In the genomic region with DNA sequence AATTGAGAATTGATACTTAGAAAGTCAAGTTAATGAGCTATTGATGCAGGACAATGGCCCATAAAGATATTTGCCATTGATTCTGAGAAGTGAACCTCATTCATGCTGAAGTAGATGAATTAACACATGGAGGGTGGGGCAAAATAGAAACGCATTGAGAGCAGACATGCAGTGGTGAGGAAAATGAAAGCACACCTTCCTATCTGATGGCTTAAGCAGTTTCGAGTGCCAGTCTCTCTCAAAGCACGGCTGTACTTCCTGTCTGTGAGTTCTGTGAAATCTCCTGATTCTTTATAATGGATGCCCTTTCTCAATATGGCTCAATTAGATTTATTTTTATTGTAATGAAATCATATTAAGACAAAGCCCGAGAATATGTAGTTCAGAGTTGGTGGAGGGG, we compare ENCODE assay signal across 1 cellular context.
TF ChIP-seq lines count a peak whose summit lies in the region.

No MANE protein-coding gene starts in this region.

TF ChIP-seq in GM12878, 131 proteins besides CTCF, POLR2A, EP300 and RAD21 (continued from another document):
- TF ChIP-seq EGR1 (IDR thresholded peaks at IDR 0.05; ENCODE audit: borderline replicate concordance in 1 of 2, low read depth in 2 of 2, low read length in 2 of 2) (no peak), PAX8 (IDR thresholded peaks at IDR 0.05) (no peak), USF1 (IDR thresholded peaks at IDR 0.05; ENCODE audit: borderline replicate concordance, extremely low read length, insufficient read depth, low read depth, low read length) (no peak), SMAD5 (IDR thresholded peaks at IDR 0.05; ENCODE audit: low read depth) (no peak)
- TF ChIP-seq, protein P1, sequence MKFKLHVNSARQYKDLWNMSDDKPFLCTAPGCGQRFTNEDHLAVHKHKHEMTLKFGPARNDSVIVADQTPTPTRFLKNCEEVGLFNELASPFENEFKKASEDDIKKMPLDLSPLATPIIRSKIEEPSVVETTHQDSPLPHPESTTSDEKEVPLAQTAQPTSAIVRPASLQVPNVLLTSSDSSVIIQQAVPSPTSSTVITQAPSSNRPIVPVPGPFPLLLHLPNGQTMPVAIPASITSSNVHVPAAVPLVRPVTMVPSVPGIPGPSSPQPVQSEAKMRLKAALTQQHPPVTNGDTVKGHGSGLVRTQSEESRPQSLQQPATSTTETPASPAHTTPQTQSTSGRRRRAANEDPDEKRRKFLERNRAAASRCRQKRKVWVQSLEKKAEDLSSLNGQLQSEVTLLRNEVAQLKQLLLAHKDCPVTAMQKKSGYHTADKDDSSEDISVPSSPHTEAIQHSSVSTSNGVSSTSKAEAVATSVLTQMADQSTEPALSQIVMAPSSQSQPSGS (IDR thresholded peaks at IDR 0.05; ENCODE audit: low read length) = no peak
TF ChIP-seq in GM12878: peak in this region for 0.
